In genomic region chr5:171162165-171162564, GRCh38 we compare ENCODE assay signal across 1 cellular context.
TF ChIP-seq lines count a peak whose summit lies in the region.

No MANE protein-coding gene starts in this region.

TF ChIP-seq in GM23338, 12 proteins besides CTCF, POLR2A, EP300 and RAD21 (continued from another document):
- TF ChIP-seq REST (IDR thresholded peaks at IDR 0.05; ENCODE audit: unreplicated experiment) (no peak), CREB1 (CRISPR knock-in tag; IDR thresholded peaks at IDR 0.05; ENCODE audit: low read depth) (no peak), EZH2 (IDR thresholded peaks at IDR 0.05; ENCODE audit: low read depth, unreplicated experiment) (no peak), NANOG (IDR thresholded peaks at IDR 0.05; ENCODE audit: borderline replicate concordance) (no peak), JUNB (IDR thresholded peaks at IDR 0.05; ENCODE audit: unreplicated experiment) (no peak), ZNF114 (CRISPR knock-in tag; IDR thresholded peaks at IDR 0.05) (no peak)
- TF ChIP-seq, protein P1, sequence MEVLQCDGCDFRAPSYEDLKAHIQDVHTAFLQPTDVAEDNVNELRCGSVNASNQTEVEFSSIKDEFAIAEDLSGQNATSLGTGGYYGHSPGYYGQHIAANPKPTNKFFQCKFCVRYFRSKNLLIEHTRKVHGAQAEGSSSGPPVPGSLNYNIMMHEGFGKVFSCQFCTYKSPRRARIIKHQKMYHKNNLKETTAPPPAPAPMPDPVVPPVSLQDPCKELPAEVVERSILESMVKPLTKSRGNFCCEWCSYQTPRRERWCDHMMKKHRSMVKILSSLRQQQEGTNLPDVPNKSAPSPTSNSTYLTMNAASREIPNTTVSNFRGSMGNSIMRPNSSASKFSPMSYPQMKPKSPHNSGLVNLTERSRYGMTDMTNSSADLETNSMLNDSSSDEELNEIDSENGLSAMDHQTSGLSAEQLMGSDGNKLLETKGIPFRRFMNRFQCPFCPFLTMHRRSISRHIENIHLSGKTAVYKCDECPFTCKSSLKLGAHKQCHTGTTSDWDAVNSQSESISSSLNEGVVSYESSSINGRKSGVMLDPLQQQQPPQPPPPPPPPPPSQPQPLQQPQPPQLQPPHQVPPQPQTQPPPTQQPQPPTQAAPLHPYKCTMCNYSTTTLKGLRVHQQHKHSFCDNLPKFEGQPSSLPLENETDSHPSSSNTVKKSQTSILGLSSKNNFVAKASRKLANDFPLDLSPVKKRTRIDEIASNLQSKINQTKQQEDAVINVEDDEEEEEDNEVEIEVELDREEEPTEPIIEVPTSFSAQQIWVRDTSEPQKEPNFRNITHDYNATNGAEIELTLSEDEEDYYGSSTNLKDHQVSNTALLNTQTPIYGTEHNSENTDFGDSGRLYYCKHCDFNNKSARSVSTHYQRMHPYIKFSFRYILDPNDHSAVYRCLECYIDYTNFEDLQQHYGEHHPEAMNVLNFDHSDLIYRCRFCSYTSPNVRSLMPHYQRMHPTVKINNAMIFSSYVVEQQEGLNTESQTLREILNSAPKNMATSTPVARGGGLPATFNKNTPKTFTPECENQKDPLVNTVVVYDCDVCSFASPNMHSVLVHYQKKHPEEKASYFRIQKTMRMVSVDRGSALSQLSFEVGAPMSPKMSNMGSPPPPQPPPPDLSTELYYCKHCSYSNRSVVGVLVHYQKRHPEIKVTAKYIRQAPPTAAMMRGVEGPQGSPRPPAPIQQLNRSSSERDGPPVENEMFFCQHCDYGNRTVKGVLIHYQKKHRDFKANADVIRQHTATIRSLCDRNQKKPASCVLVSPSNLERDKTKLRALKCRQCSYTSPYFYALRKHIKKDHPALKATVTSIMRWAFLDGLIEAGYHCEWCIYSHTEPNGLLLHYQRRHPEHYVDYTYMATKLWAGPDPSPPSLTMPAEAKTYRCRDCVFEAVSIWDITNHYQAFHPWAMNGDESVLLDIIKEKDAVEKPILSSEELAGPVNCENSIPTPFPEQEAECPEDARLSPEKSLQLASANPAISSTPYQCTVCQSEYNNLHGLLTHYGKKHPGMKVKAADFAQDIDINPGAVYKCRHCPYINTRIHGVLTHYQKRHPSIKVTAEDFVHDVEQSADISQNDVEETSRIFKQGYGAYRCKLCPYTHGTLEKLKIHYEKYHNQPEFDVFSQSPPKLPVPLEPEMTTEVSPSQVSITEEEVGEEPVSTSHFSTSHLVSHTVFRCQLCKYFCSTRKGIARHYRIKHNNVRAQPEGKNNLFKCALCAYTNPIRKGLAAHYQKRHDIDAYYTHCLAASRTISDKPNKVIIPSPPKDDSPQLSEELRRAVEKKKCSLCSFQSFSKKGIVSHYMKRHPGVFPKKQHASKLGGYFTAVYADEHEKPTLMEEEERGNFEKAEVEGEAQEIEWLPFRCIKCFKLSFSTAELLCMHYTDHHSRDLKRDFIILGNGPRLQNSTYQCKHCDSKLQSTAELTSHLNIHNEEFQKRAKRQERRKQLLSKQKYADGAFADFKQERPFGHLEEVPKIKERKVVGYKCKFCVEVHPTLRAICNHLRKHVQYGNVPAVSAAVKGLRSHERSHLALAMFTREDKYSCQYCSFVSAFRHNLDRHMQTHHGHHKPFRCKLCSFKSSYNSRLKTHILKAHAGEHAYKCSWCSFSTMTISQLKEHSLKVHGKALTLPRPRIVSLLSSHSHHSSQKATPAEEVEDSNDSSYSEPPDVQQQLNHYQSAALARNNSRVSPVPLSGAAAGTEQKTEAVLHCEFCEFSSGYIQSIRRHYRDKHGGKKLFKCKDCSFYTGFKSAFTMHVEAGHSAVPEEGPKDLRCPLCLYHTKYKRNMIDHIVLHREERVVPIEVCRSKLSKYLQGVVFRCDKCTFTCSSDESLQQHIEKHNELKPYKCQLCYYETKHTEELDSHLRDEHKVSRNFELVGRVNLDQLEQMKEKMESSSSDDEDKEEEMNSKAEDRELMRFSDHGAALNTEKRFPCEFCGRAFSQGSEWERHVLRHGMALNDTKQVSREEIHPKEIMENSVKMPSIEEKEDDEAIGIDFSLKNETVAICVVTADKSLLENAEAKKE (CRISPR knock-in tag; IDR thresholded peaks at IDR 0.05) = no peak
- TF ChIP-seq, protein P2, sequence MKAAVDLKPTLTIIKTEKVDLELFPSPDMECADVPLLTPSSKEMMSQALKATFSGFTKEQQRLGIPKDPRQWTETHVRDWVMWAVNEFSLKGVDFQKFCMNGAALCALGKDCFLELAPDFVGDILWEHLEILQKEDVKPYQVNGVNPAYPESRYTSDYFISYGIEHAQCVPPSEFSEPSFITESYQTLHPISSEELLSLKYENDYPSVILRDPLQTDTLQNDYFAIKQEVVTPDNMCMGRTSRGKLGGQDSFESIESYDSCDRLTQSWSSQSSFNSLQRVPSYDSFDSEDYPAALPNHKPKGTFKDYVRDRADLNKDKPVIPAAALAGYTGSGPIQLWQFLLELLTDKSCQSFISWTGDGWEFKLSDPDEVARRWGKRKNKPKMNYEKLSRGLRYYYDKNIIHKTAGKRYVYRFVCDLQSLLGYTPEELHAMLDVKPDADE (IDR thresholded peaks at IDR 0.05) = no peak
TF ChIP-seq in GM23338: peak in this region for 0.
